In the genomic region with DNA sequence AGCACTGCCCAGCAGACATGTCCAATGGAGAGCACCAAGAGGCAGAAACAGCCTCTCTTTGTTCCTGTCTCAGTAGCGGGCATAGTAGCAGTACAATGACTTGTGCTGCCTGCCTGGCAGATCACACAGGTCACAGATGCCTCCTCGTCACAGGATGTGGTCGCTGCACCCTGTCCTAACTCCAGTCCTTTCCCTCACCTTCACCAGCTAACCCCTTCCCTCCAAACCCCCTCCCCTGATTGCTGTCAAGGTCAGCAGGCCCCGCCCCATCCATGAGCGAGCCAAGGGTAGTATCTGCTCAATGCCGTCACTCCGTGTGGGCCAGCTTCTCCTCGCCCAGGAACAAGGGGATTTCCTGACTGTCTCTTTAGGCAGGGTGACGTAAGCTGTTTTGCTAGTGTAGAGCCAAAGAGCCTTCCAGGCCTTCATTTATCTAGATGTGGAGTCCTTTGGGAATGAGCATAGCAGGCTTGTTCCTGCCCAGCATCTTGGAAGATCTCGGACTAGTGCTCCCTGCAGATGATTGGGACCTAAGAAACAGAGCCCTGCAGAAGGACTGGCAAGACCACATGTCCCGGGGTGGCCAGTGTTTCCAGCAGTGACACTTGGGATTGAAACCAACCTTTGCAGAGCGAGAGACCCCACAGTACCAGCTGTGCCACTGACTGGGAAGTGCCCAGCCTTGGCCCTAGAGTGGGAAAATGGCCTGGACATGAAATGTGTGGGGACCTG, we compare ENCODE assay signal across 8 cellular contexts.
DNase-seq lines count a peak whose midpoint lies in the region; ATAC-seq lines count a peak whose summit lies in the region.

No MANE protein-coding gene starts in this region.

- no peaks in the 10 kb centered on the region for H3K36me3 Mint-ChIP-seq in T-helper 2 cell treated with Interferon-gamma antibody and Interleukin-4, amounts not matched to agents 5 μg/mL and 100 μg/mL, for 36 hours (ENCODE audit: low read depth)

- peaks cover 15% of the 10 kb centered on the region for H3K27me3 ChIP-seq in HAP-1 (ENCODE audit: low read depth)

- H3K4me1 Mint-ChIP-seq in T-helper 2 cell treated with Interferon-gamma antibody and Interleukin-4, amounts not matched to agents 5 μg/mL and 100 μg/mL, for 36 hours (ENCODE audit: low read depth), result peaks cover 51% of the 10 kb centered on the region

- H3K9me3 ChIP-seq in HAP-1, result no peaks in the 10 kb centered on the region

- no peaks in the 10 kb centered on the region for H3K36me3 ChIP-seq in HAP-1 (replicated peaks)

- ATAC-seq in GM21423 (IDR thresholded peaks at IDR 0.05; ENCODE audit: unreplicated experiment) (peak; percentile 35), HG03097 (IDR thresholded peaks at IDR 0.05; ENCODE audit: low FRiP score, unreplicated experiment) (no peak), GM21528 (IDR thresholded peaks at IDR 0.05; ENCODE audit: low FRiP score, unreplicated experiment) (no peak)

- peaks cover 23% of the 10 kb centered on the region for H3K27me3 Mint-ChIP-seq in T-helper 2 cell treated with Interferon-gamma antibody and Interleukin-4, amounts not matched to agents 5 μg/mL and 100 μg/mL, for 36 hours (ENCODE audit: low read depth)

- in situ Hi-C loops in HAP-1 (cut with MboI; ENCODE audit: low sequenced_read_pairs), result no loop called here

- H3K27ac Mint-ChIP-seq in T-helper 2 cell treated with Interferon-gamma antibody and Interleukin-4, amounts not matched to agents 5 μg/mL and 100 μg/mL, for 36 hours, result peak overlapping the region; percentile 99

- peak; percentile 81 for DNase-seq in T-helper 2 cell treated with Interferon-gamma antibody and Interleukin-4, amounts not matched to agents 5 μg/mL and 100 μg/mL, for 36 hours (ENCODE audit: low spot score)
- peak; percentile 47 for DNase-seq in amniotic epithelial cell (ENCODE audit: low read depth)
- DNase-seq in kidney glomerular epithelial cell (lab: John Stamatoyannopoulos, UW), result peak; percentile 3
- DNase-seq in stimulated activated CD8-positive, alpha-beta memory T cell treated with anti-CD3 and anti-CD28 coated beads, Interleukin-15, amount 100 ng/mL, for 1 hour (ENCODE audit: low read depth), result peak; percentile 56
- DNase-seq in HAP-1 (ENCODE audit: low spot score in 2 of 2), result no peak

- H3K4me3 ChIP-seq in HAP-1, result no peak overlapping the region

- H3K9me3 Mint-ChIP-seq in T-helper 2 cell treated with Interferon-gamma antibody and Interleukin-4, amounts not matched to agents 5 μg/mL and 100 μg/mL, for 36 hours, result no peaks in the 10 kb centered on the region

- H3K4me1 ChIP-seq in HAP-1, result peaks cover 7% of the 10 kb centered on the region

- peak overlapping the region; percentile 90 for H3K4me3 Mint-ChIP-seq in T-helper 2 cell treated with Interferon-gamma antibody and Interleukin-4, amounts not matched to agents 5 μg/mL and 100 μg/mL, for 36 hours

Comparison
In these comparisons a context has a peak if more than half of its experiments do, and no peak if none do; other contexts are left out.
1. DNase-seq: peak in T-helper 2 cell treated with Interferon-gamma antibody and Interleukin-4, amounts not matched to agents 5 μg/mL and 100 μg/mL, for 36 hours (single experiment), amniotic epithelial cell (single experiment), kidney glomerular epithelial cell (single experiment) and stimulated activated CD8-positive, alpha-beta memory T cell treated with anti-CD3 and anti-CD28 coated beads, Interleukin-15, amount 100 ng/mL, for 1 hour (single experiment); none in HAP-1 (0 of 2).